Comparison of ENCODE assay signal across 8 cellular contexts in the genomic region with DNA sequence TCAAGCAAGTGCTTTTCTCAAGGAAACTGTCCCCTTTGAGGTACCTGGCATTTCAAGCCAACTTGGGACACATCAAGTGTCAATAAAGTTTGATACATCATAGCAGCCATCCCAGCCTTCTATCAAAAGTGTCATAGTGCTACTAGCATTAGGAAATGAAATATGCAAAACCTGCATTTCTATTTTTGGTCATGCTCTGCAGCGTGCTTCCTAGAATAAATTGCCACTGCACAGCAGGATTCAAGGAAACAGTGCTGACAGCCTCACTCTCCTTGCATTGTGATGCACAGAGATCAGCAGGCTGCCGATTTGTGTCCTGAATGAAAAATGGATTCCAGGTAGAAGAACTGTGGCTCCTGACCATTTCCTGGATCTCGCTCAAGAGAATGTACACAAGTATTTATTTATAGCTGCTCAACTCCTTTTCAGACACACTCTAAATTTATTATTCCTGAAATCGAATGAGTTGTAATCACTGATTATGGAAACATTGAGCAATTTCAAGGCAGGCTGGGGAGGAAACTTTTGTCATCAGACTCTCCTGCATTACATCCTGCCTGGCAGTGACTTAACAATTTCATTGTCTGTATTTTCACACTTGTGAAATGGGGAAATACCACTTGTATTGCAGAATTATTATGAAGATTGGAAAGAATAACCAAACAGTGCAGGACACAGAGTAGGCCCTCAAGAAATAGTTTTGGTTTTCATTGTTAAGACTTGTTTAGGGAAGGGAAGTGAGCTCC.
DNase-seq lines count a peak whose midpoint lies in the region; ATAC-seq and TF ChIP-seq lines count a peak whose summit lies in the region.

No MANE protein-coding gene starts in this region.

- peak overlapping the region; percentile 99 for H3K27ac ChIP-seq in ACC112 (ENCODE audit: low read depth, low read length)

- H3K36me3 ChIP-seq in ACC112 (ENCODE audit: insufficient read depth, low read length): no peaks in the 10 kb centered on the region
- H3K36me3 ChIP-seq in adipocyte (ENCODE audit: control insufficient read depth, insufficient read depth, low read length, severe bottlenecking): no peaks in the 10 kb centered on the region
- no peaks in the 10 kb centered on the region for H3K36me3 ChIP-seq in mucosa of descending colon (ENCODE audit: low read depth)

- H3K4me3 ChIP-seq in ACC112 (ENCODE audit: low read depth, low read length): peak overlapping the region; percentile 31; the same call in 1 of the 2 replicates
- H3K4me3 ChIP-seq in adipocyte (ENCODE audit: low read length): no peak overlapping the region
- H3K4me3 ChIP-seq in mucosa of descending colon: no peak overlapping the region

- ATAC-seq in mucosa of descending colon: no peak

- H3K79me2 ChIP-seq in ACC112 (ENCODE audit: control insufficient read depth, insufficient read depth, low read length, unreplicated experiment): no peaks in the 10 kb centered on the region

- peak overlapping the region; percentile 64 for H3K9ac ChIP-seq in adipocyte (ENCODE audit: low read length)

- peak overlapping the region; percentile 0 for H2AFZ ChIP-seq in ACC112 (ENCODE audit: low read length, unreplicated experiment)

- H3K9me3 ChIP-seq in adipocyte (ENCODE audit: control insufficient read depth, low read length): no peaks in the 10 kb centered on the region
- no peaks in the 10 kb centered on the region for H3K9me3 ChIP-seq in mucosa of descending colon

- H3K27me3 ChIP-seq in ACC112 (ENCODE audit: insufficient read depth, low read length): no peaks in the 10 kb centered on the region
- no peaks in the 10 kb centered on the region for H3K27me3 ChIP-seq in adipocyte (replicated peaks; ENCODE audit: control insufficient read depth, insufficient read depth, low read length)

- intact Hi-C loops in mucosa of descending colon (cut with DNase I, micrococcal nuclease): no loop called here

- no peak for TF ChIP-seq CTCF in mucosa of descending colon (IDR thresholded peaks at IDR 0.05)

- DNase-seq in HT-29 (ENCODE audit: low spot score): peak; percentile 26
- peak; percentile 72 for DNase-seq in adipocyte (ENCODE audit: low read depth)
- DNase-seq in iris pigment epithelial cell (ENCODE audit: low read depth): peak; percentile 84
- no peak for DNase-seq in AG08396 (ENCODE audit: low spot score)
- DNase-seq in mucosa of descending colon: no peak
- no peak for DNase-seq in NCI-H748 treated with DMSO at 0.1 percent for 48 hours (lab: John Stamatoyannopoulos, UW)
- no peak for DNase-seq in activated CD8-positive, alpha-beta memory T cell treated with anti-CD3 and anti-CD28 coated beads, Interleukin-2, amount 50 U/mL, for 48 hours

- H3K4me1 ChIP-seq in ACC112 (ENCODE audit: control insufficient read depth, insufficient read depth, low read length, unreplicated experiment) (peaks cover 51% of the 10 kb centered on the region), adipocyte (ENCODE audit: control insufficient read depth, insufficient read depth, low read length) (peaks cover 50% of the 10 kb centered on the region), mucosa of descending colon (ENCODE audit: low read depth) (no peaks in the 10 kb centered on the region)

Comparison
In these comparisons a context has a peak if more than half of its experiments do, and no peak if none do; other contexts are left out.
1. DNase-seq: peak in HT-29 (single experiment), adipocyte (single experiment) and iris pigment epithelial cell (single experiment); none in AG08396 (single experiment), mucosa of descending colon (0 of 3), NCI-H748 treated with DMSO at 0.1 percent for 48 hours (single experiment) and activated CD8-positive, alpha-beta memory T cell treated with anti-CD3 and anti-CD28 coated beads, Interleukin-2, amount 50 U/mL, for 48 hours (single experiment).